ENCODE assay signal across 29 cellular contexts in the genomic region with DNA sequence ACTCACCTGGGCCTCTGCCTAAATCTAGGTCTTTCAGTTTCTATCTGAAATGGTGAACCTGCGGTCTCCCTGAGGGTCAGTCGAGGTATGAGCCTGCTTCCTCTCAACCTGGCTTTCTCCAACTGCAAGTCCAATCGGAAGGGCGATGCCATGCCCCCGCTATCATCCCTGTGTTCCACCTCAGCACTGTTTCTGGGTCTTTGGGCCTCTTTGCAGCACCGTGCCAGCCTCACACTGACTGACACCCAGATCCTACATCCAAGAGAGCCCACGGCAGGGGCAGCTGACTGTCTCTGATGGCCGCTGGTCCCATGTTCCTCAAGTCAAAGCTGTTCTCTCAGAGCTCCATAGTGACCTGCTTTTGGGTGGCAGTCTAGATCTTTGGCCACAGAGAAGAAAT.
"Had no signal": no experiment of that assay in that cellular context is flagged by ENCODE, and none has a peak within 500 bp of the region (broad histone marks: within the 10 kb centered on the region; RNA-seq: fewer than 3 reads in every experiment).

No MANE protein-coding gene starts in this region.

- DNase-seq: colonic mucosa; effector CD8-positive, alpha-beta T cell; foreskin keratinocyte; heart right ventricle; hippocampal formation; mucosa of descending colon; naive B cell; pancreas; small intestine; stimulated activated CD4-positive, alpha-beta T cell treated with anti-CD3 and anti-CD28 coated beads, Interleukin-12 subunit alpha, Interleukin-12 subunit beta, amount 100 ng/mL, for 4 hours; stimulated activated CD4-positive, alpha-beta T cell treated with anti-CD3 and anti-CD28 coated beads, Interleukin-1b, Interleukin-23, amount 100 ng/mL, for 48 hours; stimulated activated CD4-positive, alpha-beta T cell treated with anti-CD3 and anti-CD28 coated beads, Interleukin-4, amount 100 ng/mL, for 1 hour; stimulated activated CD8-positive, alpha-beta memory T cell treated with anti-CD3 and anti-CD28 coated beads, Interleukin-4, amount 100 ng/mL, for 48 hours; stimulated activated naive CD4-positive, alpha-beta T cell; stimulated activated naive CD8-positive, alpha-beta T cell treated with anti-CD3 and anti-CD28 coated beads, Interleukin-15, amount 100 ng/mL, for 72 hours; transverse colon had no signal

- H3K9me3 ChIP-seq: colonic mucosa, esophagus muscularis mucosa, gastroesophageal sphincter, heart right ventricle, mucosa of descending colon, neutrophil, pancreas, right lobe of liver, suprapubic skin, transverse colon, vagina had no signal

- H3K4me3 Mint-ChIP-seq: dendritic cell treated with granulocyte-macrophage colony-stimulating factor and Interleukin-4, amounts not matched to agents 40 ng/mL and 50 ng/mL, for 4 days; memory B cell; mesothelial cell of epicardium; naive B cell; natural killer cell treated with Interleukin-12 subunit alpha and Interleukin-12 subunit beta and Interleukin-15 and Interleukin-18, amount 100 ng/mL, for 72 hours; neural crest cell; stimulated activated naive CD8-positive, alpha-beta T cell treated with anti-CD3 and anti-CD28 coated beads, Interleukin-15, amount 100 ng/mL, for 72 hours had no signal

- H3K4me3 ChIP-seq: colonic mucosa, esophagus muscularis mucosa, gastroesophageal sphincter, heart right ventricle, lung, mucosa of descending colon, pancreas, right lobe of liver, suprapubic skin, transverse colon, vagina had no signal

- H3K27me3 ChIP-seq: colonic mucosa, right lobe of liver, vagina had no signal

- H3K4me1 Mint-ChIP-seq: memory B cell; mesothelial cell of epicardium; naive B cell; neural crest cell; stimulated activated naive CD8-positive, alpha-beta T cell treated with anti-CD3 and anti-CD28 coated beads, Interleukin-15, amount 100 ng/mL, for 72 hours had no signal

- H3K36me3 Mint-ChIP-seq: memory B cell; mesothelial cell of epicardium; naive B cell; natural killer cell treated with Interleukin-12 subunit alpha and Interleukin-12 subunit beta and Interleukin-15 and Interleukin-18, amount 100 ng/mL, for 72 hours had no signal

- H3K36me3 ChIP-seq: colonic mucosa, esophagus muscularis mucosa, gastroesophageal sphincter, heart right ventricle, neutrophil, pancreas, right lobe of liver, suprapubic skin, transverse colon, vagina had no signal

- H3K27ac Mint-ChIP-seq: dendritic cell treated with granulocyte-macrophage colony-stimulating factor and Interleukin-4, amounts not matched to agents 40 ng/mL and 50 ng/mL, for 4 days; memory B cell; mesothelial cell of epicardium; naive B cell; natural killer cell treated with Interleukin-12 subunit alpha and Interleukin-12 subunit beta and Interleukin-15 and Interleukin-18, amount 100 ng/mL, for 72 hours; progenitor cell of endocrine pancreas; stimulated activated naive CD8-positive, alpha-beta T cell treated with anti-CD3 and anti-CD28 coated beads, Interleukin-15, amount 100 ng/mL, for 72 hours had no signal

- H3K27ac ChIP-seq: colonic mucosa, esophagus muscularis mucosa, foreskin keratinocyte, gastroesophageal sphincter, heart right ventricle, neutrophil, pancreas, right lobe of liver, suprapubic skin, transverse colon, vagina had no signal

- H3K4me1 ChIP-seq: colonic mucosa, esophagus muscularis mucosa, foreskin keratinocyte, gastroesophageal sphincter, heart right ventricle, pancreas, right lobe of liver, transverse colon, vagina had no signal

- H3K9me3 Mint-ChIP-seq: dendritic cell treated with granulocyte-macrophage colony-stimulating factor and Interleukin-4, amounts not matched to agents 40 ng/mL and 50 ng/mL, for 4 days; memory B cell; mesothelial cell of epicardium; natural killer cell treated with Interleukin-12 subunit alpha and Interleukin-12 subunit beta and Interleukin-15 and Interleukin-18, amount 100 ng/mL, for 72 hours; neural crest cell; stimulated activated naive CD8-positive, alpha-beta T cell treated with anti-CD3 and anti-CD28 coated beads, Interleukin-15, amount 100 ng/mL, for 72 hours had no signal

- H3K27me3 Mint-ChIP-seq: dendritic cell treated with granulocyte-macrophage colony-stimulating factor and Interleukin-4, amounts not matched to agents 40 ng/mL and 50 ng/mL, for 4 days had no signal
